ENCODE assay signal across 1 cellular context in genomic region chr3:133038089-133038730, GRCh38.
TF ChIP-seq lines count a peak whose summit lies in the region.

TMEM108 (plus strand) TSS chr3:133038391.

TF ChIP-seq in HEK293, 187 proteins besides CTCF, POLR2A, EP300 and RAD21 (continued from another document and continues in another):
- no peak for TF ChIP-seq PRDM10 (tag by site-specific recombination; IDR thresholded peaks at IDR 0.05)
- TF ChIP-seq ZNF416 (tag by site-specific recombination; IDR thresholded peaks at IDR 0.05), result no peak
- TF ChIP-seq, protein P1, sequence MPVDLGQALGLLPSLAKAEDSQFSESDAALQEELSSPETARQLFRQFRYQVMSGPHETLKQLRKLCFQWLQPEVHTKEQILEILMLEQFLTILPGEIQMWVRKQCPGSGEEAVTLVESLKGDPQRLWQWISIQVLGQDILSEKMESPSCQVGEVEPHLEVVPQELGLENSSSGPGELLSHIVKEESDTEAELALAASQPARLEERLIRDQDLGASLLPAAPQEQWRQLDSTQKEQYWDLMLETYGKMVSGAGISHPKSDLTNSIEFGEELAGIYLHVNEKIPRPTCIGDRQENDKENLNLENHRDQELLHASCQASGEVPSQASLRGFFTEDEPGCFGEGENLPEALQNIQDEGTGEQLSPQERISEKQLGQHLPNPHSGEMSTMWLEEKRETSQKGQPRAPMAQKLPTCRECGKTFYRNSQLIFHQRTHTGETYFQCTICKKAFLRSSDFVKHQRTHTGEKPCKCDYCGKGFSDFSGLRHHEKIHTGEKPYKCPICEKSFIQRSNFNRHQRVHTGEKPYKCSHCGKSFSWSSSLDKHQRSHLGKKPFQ (tag by site-specific recombination; IDR thresholded peaks at IDR 0.05), result no peak
- TF ChIP-seq ZBTB21 (tag by site-specific recombination; IDR thresholded peaks at IDR 0.05), result no peak
- TF ChIP-seq ZNF221 (tag by site-specific recombination; IDR thresholded peaks at IDR 0.05; ENCODE audit: borderline replicate concordance), result no peak
- no peak for TF ChIP-seq REPIN1 (tag by site-specific recombination; IDR thresholded peaks at IDR 0.05; ENCODE audit: low read depth)
- no peak for TF ChIP-seq ZNF426 (tag by site-specific recombination; IDR thresholded peaks at IDR 0.05)
- peak; percentile 74 for TF ChIP-seq SP2 (tag by site-specific recombination; IDR thresholded peaks at IDR 0.05)
- TF ChIP-seq ZNF529 (tag by site-specific recombination; IDR thresholded peaks at IDR 0.05; ENCODE audit: insufficient replicate concordance), result no peak
- no peak for TF ChIP-seq ZBTB49 (tag by site-specific recombination; IDR thresholded peaks at IDR 0.05; ENCODE audit: low read depth)
- TF ChIP-seq ZNF394 (tag by site-specific recombination; IDR thresholded peaks at IDR 0.05; ENCODE audit: borderline replicate concordance), result no peak
- no peak for TF ChIP-seq ZNF302 (tag by site-specific recombination; IDR thresholded peaks at IDR 0.05; ENCODE audit: low read depth)
- no peak for TF ChIP-seq ZNF560 (tag by site-specific recombination; IDR thresholded peaks at IDR 0.05; ENCODE audit: borderline replicate concordance)
- TF ChIP-seq TCF7L2 (IDR thresholded peaks at IDR 0.05; ENCODE audit: borderline replicate concordance, low read depth, low read length), result no peak
- TF ChIP-seq SETDB1 (IDR thresholded peaks at IDR 0.05; ENCODE audit: insufficient read length, low read length), result no peak
- no peak; the same call in 1 of the 2 replicates for TF ChIP-seq KLF10 (tag by site-specific recombination; IDR thresholded peaks at IDR 0.05)
- no peak for TF ChIP-seq ZNF555 (tag by site-specific recombination; conservative IDR thresholded peaks at IDR 0.05)
- no peak for TF ChIP-seq ZNF791 (tag by site-specific recombination; IDR thresholded peaks at IDR 0.05)
- TF ChIP-seq ZNF621 (tag by site-specific recombination; IDR thresholded peaks at IDR 0.05), result no peak
- TF ChIP-seq, protein P2, sequence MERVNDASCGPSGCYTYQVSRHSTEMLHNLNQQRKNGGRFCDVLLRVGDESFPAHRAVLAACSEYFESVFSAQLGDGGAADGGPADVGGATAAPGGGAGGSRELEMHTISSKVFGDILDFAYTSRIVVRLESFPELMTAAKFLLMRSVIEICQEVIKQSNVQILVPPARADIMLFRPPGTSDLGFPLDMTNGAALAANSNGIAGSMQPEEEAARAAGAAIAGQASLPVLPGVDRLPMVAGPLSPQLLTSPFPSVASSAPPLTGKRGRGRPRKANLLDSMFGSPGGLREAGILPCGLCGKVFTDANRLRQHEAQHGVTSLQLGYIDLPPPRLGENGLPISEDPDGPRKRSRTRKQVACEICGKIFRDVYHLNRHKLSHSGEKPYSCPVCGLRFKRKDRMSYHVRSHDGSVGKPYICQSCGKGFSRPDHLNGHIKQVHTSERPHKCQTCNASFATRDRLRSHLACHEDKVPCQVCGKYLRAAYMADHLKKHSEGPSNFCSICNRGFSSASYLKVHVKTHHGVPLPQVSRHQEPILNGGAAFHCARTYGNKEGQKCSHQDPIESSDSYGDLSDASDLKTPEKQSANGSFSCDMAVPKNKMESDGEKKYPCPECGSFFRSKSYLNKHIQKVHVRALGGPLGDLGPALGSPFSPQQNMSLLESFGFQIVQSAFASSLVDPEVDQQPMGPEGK (tag by site-specific recombination; IDR thresholded peaks at IDR 0.05), result peak; percentile 80
- no peak for TF ChIP-seq ZNF785 (tag by site-specific recombination; IDR thresholded peaks at IDR 0.05)
- TF ChIP-seq, protein P3, sequence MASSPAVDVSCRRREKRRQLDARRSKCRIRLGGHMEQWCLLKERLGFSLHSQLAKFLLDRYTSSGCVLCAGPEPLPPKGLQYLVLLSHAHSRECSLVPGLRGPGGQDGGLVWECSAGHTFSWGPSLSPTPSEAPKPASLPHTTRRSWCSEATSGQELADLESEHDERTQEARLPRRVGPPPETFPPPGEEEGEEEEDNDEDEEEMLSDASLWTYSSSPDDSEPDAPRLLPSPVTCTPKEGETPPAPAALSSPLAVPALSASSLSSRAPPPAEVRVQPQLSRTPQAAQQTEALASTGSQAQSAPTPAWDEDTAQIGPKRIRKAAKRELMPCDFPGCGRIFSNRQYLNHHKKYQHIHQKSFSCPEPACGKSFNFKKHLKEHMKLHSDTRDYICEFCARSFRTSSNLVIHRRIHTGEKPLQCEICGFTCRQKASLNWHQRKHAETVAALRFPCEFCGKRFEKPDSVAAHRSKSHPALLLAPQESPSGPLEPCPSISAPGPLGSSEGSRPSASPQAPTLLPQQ (tag by site-specific recombination; IDR thresholded peaks at IDR 0.05), result no peak
- TF ChIP-seq SP3 (tag by site-specific recombination; IDR thresholded peaks at IDR 0.05), result no peak
- TF ChIP-seq ZNF350 (tag by site-specific recombination; IDR thresholded peaks at IDR 0.05), result no peak
- TF ChIP-seq, protein P4, sequence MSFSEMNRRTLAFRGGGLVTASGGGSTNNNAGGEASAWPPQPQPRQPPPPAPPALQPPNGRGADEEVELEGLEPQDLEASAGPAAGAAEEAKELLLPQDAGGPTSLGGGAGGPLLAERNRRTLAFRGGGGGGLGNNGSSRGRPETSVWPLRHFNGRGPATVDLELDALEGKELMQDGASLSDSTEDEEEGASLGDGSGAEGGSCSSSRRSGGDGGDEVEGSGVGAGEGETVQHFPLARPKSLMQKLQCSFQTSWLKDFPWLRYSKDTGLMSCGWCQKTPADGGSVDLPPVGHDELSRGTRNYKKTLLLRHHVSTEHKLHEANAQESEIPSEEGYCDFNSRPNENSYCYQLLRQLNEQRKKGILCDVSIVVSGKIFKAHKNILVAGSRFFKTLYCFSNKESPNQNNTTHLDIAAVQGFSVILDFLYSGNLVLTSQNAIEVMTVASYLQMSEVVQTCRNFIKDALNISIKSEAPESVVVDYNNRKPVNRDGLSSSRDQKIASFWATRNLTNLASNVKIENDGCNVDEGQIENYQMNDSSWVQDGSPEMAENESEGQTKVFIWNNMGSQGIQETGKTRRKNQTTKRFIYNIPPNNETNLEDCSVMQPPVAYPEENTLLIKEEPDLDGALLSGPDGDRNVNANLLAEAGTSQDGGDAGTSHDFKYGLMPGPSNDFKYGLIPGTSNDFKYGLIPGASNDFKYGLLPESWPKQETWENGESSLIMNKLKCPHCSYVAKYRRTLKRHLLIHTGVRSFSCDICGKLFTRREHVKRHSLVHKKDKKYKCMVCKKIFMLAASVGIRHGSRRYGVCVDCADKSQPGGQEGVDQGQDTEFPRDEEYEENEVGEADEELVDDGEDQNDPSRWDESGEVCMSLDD (tag by site-specific recombination; IDR thresholded peaks at IDR 0.05), result 0 out of 2 replicates have a peak, but pooled peaks have one; percentile 32
- TF ChIP-seq ZNF184 (tag by site-specific recombination; IDR thresholded peaks at IDR 0.05), result no peak
- no peak for TF ChIP-seq ZNF664 (tag by site-specific recombination; IDR thresholded peaks at IDR 0.05)
- no peak for TF ChIP-seq ZNF501 (tag by site-specific recombination; IDR thresholded peaks at IDR 0.05)
- TF ChIP-seq ZNF843 (tag by site-specific recombination; IDR thresholded peaks at IDR 0.05), result no peak
- no peak for TF ChIP-seq OSR2 (tag by site-specific recombination; IDR thresholded peaks at IDR 0.05)
- TF ChIP-seq, protein P5, sequence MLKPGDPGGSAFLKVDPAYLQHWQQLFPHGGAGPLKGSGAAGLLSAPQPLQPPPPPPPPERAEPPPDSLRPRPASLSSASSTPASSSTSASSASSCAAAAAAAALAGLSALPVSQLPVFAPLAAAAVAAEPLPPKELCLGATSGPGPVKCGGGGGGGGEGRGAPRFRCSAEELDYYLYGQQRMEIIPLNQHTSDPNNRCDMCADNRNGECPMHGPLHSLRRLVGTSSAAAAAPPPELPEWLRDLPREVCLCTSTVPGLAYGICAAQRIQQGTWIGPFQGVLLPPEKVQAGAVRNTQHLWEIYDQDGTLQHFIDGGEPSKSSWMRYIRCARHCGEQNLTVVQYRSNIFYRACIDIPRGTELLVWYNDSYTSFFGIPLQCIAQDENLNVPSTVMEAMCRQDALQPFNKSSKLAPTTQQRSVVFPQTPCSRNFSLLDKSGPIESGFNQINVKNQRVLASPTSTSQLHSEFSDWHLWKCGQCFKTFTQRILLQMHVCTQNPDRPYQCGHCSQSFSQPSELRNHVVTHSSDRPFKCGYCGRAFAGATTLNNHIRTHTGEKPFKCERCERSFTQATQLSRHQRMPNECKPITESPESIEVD (tag by site-specific recombination; IDR thresholded peaks at IDR 0.05), result no peak
- TF ChIP-seq GLIS1 (tag by site-specific recombination; IDR thresholded peaks at IDR 0.05), result peak; percentile 27; the same call in 1 of the 2 replicates
- TF ChIP-seq ZNF24 (tag by site-specific recombination; IDR thresholded peaks at IDR 0.05), result no peak
- no peak for TF ChIP-seq HOXA7 (CRISPR knock-in tag; IDR thresholded peaks at IDR 0.05; ENCODE audit: borderline replicate concordance)
- no peak for TF ChIP-seq ZNF37A (tag by site-specific recombination; IDR thresholded peaks at IDR 0.05)
- TF ChIP-seq ZNF624 (tag by site-specific recombination; IDR thresholded peaks at IDR 0.05), result no peak
- peak; percentile 38; the same call in 1 of the 2 replicates for TF ChIP-seq GLIS2 (tag by site-specific recombination; IDR thresholded peaks at IDR 0.05)
- no peak for TF ChIP-seq YY2 (tag by site-specific recombination; IDR thresholded peaks at IDR 0.05)
- TF ChIP-seq MZF1 (tag by site-specific recombination; IDR thresholded peaks at IDR 0.05; ENCODE audit: borderline replicate concordance), result no peak
- no peak for TF ChIP-seq ZNF214 (tag by site-specific recombination; IDR thresholded peaks at IDR 0.05; ENCODE audit: borderline replicate concordance)
- no peak for TF ChIP-seq ZNF274 (IDR thresholded peaks at IDR 0.05; ENCODE audit: low read length)
- TF ChIP-seq ZNF274 (tag by site-specific recombination; IDR thresholded peaks at IDR 0.05; ENCODE audit: borderline replicate concordance), result no peak
- TF ChIP-seq ZNF76 (tag by site-specific recombination; IDR thresholded peaks at IDR 0.05; ENCODE audit: borderline replicate concordance, low read depth), result no peak
- TF ChIP-seq ZNF148 (tag by site-specific recombination; IDR thresholded peaks at IDR 0.05; ENCODE audit: borderline replicate concordance), result no peak
- TF ChIP-seq ZNF132 (tag by site-specific recombination; IDR thresholded peaks at IDR 0.05; ENCODE audit: borderline replicate concordance), result no peak
- TF ChIP-seq BCL11A (tag by site-specific recombination; IDR thresholded peaks at IDR 0.05; ENCODE audit: low read depth), result no peak
- TF ChIP-seq ZNF248 (tag by site-specific recombination; IDR thresholded peaks at IDR 0.05), result no peak
- TF ChIP-seq ZNF558 (tag by site-specific recombination; IDR thresholded peaks at IDR 0.05), result no peak
- TF ChIP-seq ZBTB7A (tag by site-specific recombination; IDR thresholded peaks at IDR 0.05; ENCODE audit: low read depth), result no peak
- TF ChIP-seq ZBTB1 (tag by site-specific recombination; IDR thresholded peaks at IDR 0.05), result no peak
